Comparison of ENCODE assay signal across 8 cellular contexts in genomic region chr15:34436126-34436955, GRCh38. TPM values are rescaled to one million over a fixed set of nuclear protein-coding genes. Genes with fewer than 3 reads are reported as not detected.
DNase-seq lines count a peak whose midpoint lies in the region; ATAC-seq and TF ChIP-seq lines count a peak whose summit lies in the region.

No MANE protein-coding gene starts in this region.

- H3K4me3 ChIP-seq in mucosa of rectum (ENCODE audit: low read length in 2 of 2) = peak overlapping the region; percentile 23 to 55

- CTCF ChIA-PET in CD4-positive, alpha-beta T cell (lab: Charles Lee) = no interaction called here
- CTCF ChIA-PET in RWPE1 (lab: Yijun Ruan, JAX) = no interaction called here

- peaks cover 3% of the 10 kb centered on the region for H3K27me3 Mint-ChIP-seq in CD4-positive, alpha-beta T cell
- peaks cover 44% of the 10 kb centered on the region for H3K27me3 Mint-ChIP-seq in dendritic cell treated with granulocyte-macrophage colony-stimulating factor and Interleukin-4, amounts not matched to agents 40 ng/mL and 50 ng/mL, for 4 days

- intact Hi-C loops in CD4-positive, alpha-beta T cell (cut with DNase I, micrococcal nuclease) = loop anchor here in 1 of 2 experiments (10.0 kb wide), 1 partner anchor 212 kb away; the partner anchor contains the start of gene EMC4
- intact Hi-C loops in dendritic cell treated with granulocyte-macrophage colony-stimulating factor and Interleukin-4, amounts not matched to agents 40 ng/mL and 50 ng/mL, for 4 days (cut with micrococcal nuclease) = no loop called here

- DNase-seq in CD4-positive, alpha-beta T cell = peak in 7 of 10 experiments; percentile 9 to 55 (median 37)
- no peak for DNase-seq in RWPE1 (ENCODE audit: low spot score)
- DNase-seq in NK-92 treated with Interleukin-12 subunit alpha and Interleukin-12 subunit beta, amount 100 ng/mL, for 24 hours (lab: John Stamatoyannopoulos, UW) = no peak
- DNase-seq in hypothalamus (lab: John Stamatoyannopoulos, UW) = no peak

- H3K4me1 ChIP-seq in mucosa of rectum (ENCODE audit: control insufficient read depth in 2 of 2, insufficient read depth in 2 of 2, low read length in 2 of 2) = no peaks in the 10 kb centered on the region

- H3K4me3 Mint-ChIP-seq in CD4-positive, alpha-beta T cell = peak overlapping the region; percentile 88
- H3K4me3 Mint-ChIP-seq in dendritic cell treated with granulocyte-macrophage colony-stimulating factor and Interleukin-4, amounts not matched to agents 40 ng/mL and 50 ng/mL, for 4 days = peak overlapping the region; percentile 82

- peak overlapping the region; percentile 7 for H3K27ac ChIP-seq in CD4-positive, alpha-beta T cell (ENCODE audit: low read depth, low read length)
- H3K27ac ChIP-seq in RWPE1 (peak overlapping the region; percentile 54), mucosa of rectum (ENCODE audit: low read depth in 2 of 2, low read length in 2 of 2) (no peak overlapping the region)

- H3K36me3 ChIP-seq in mucosa of rectum (ENCODE audit: control insufficient read depth in 2 of 2, insufficient read depth in 2 of 2, low read length in 2 of 2) = no peaks in the 10 kb centered on the region

- H3K27me3 ChIP-seq in CD4-positive, alpha-beta T cell (ENCODE audit: control insufficient read depth, insufficient read depth, low read length) = no peaks in the 10 kb centered on the region
- H3K27me3 ChIP-seq in mucosa of rectum (ENCODE audit: control insufficient read depth in 2 of 2, insufficient read depth in 2 of 2, low read length in 2 of 2) = no peaks in the 10 kb centered on the region

- H3K27ac Mint-ChIP-seq in CD4-positive, alpha-beta T cell = peak overlapping the region; percentile 85
- peak overlapping the region; percentile 26 for H3K27ac Mint-ChIP-seq in dendritic cell treated with granulocyte-macrophage colony-stimulating factor and Interleukin-4, amounts not matched to agents 40 ng/mL and 50 ng/mL, for 4 days

- no peaks in the 10 kb centered on the region for H3K9me3 ChIP-seq in CD4-positive, alpha-beta T cell (ENCODE audit: control insufficient read depth, low read length)
- no peaks in the 10 kb centered on the region for H3K9me3 ChIP-seq in mucosa of rectum (ENCODE audit: control insufficient read depth in 2 of 2, low read length in 2 of 2)

- ATAC-seq in CD4-positive, alpha-beta T cell (ENCODE audit: poor library complexity) = peak; percentile 64
- peak; percentile 37 for ATAC-seq in GM21528 (IDR thresholded peaks at IDR 0.05; ENCODE audit: low FRiP score, unreplicated experiment)
- no peak for ATAC-seq in HG03378 (IDR thresholded peaks at IDR 0.05; ENCODE audit: unreplicated experiment)

- H3K36me3 Mint-ChIP-seq in CD4-positive, alpha-beta T cell (ENCODE audit: low read depth) = peaks cover 52% of the 10 kb centered on the region
- peaks cover 31% of the 10 kb centered on the region for H3K36me3 Mint-ChIP-seq in dendritic cell treated with granulocyte-macrophage colony-stimulating factor and Interleukin-4, amounts not matched to agents 40 ng/mL and 50 ng/mL, for 4 days (ENCODE audit: low read depth)

- peak overlapping the region in 1 of 2 donors; percentile 17 for H3K9ac ChIP-seq in mucosa of rectum (ENCODE audit: low read depth in 1 of 2, low read length in 2 of 2)

- no peak for TF ChIP-seq CTCF in CD4-positive, alpha-beta T cell (IDR thresholded peaks at IDR 0.05)
- TF ChIP-seq CTCF in RWPE1 (conservative IDR thresholded peaks at IDR 0.05; ENCODE audit: low read depth) = no peak

- no peaks in the 10 kb centered on the region for H3K9me3 Mint-ChIP-seq in CD4-positive, alpha-beta T cell
- H3K9me3 Mint-ChIP-seq in dendritic cell treated with granulocyte-macrophage colony-stimulating factor and Interleukin-4, amounts not matched to agents 40 ng/mL and 50 ng/mL, for 4 days = no peaks in the 10 kb centered on the region

- POLR2A ChIA-PET in CD4-positive, alpha-beta T cell (lab: Charles Lee) = interaction anchor here (0.7 to 2.4 kb wide), 6 partner anchors 69 to 552 kb away, joined by 3 to 15 read pairs (median 10); partner anchors contain the start of genes GOLGA8B, LPCAT4 and SLC12A6
- POLR2A ChIA-PET in RWPE1 (lab: Yijun Ruan, JAX; ENCODE audit: low non-redundant PET) = no interaction called here

- H3K4me1 Mint-ChIP-seq in CD4-positive, alpha-beta T cell (ENCODE audit: low read depth) = peaks cover 28% of the 10 kb centered on the region
- peaks cover 16% of the 10 kb centered on the region for H3K4me1 Mint-ChIP-seq in dendritic cell treated with granulocyte-macrophage colony-stimulating factor and Interleukin-4, amounts not matched to agents 40 ng/mL and 50 ng/mL, for 4 days (ENCODE audit: low read depth)

RNA-seq across cellular contexts. Expression of gene GOLGA8A, which starts 1.3 kb away (rescaled TPM):
- 100 to 1,000 TPM; 276 to 295 TPM for total RNA-seq in CD4-positive, alpha-beta T cell

Comparison
In these comparisons a context has a peak if more than half of its experiments do, and no peak if none do; other contexts are left out.
1. DNase-seq: peak in CD4-positive, alpha-beta T cell (7 of 10); none in RWPE1 (single experiment), NK-92 treated with Interleukin-12 subunit alpha and Interleukin-12 subunit beta, amount 100 ng/mL, for 24 hours (single experiment) and hypothalamus (0 of 51).
2. H3K27ac ChIP-seq: peak in CD4-positive, alpha-beta T cell (single experiment) and RWPE1 (single experiment); none in mucosa of rectum (0 of 2).